ENCODE assay signal across 1 cellular context in genomic region chr7:144403649-144404061, GRCh38.
TF ChIP-seq lines count a peak whose summit lies in the region.

NOBOX (minus strand) TSS chr7:144403693.

TF ChIP-seq in GM23338, 12 proteins besides CTCF, POLR2A, EP300 and RAD21 (continued from another document):
- TF ChIP-seq, protein P1, sequence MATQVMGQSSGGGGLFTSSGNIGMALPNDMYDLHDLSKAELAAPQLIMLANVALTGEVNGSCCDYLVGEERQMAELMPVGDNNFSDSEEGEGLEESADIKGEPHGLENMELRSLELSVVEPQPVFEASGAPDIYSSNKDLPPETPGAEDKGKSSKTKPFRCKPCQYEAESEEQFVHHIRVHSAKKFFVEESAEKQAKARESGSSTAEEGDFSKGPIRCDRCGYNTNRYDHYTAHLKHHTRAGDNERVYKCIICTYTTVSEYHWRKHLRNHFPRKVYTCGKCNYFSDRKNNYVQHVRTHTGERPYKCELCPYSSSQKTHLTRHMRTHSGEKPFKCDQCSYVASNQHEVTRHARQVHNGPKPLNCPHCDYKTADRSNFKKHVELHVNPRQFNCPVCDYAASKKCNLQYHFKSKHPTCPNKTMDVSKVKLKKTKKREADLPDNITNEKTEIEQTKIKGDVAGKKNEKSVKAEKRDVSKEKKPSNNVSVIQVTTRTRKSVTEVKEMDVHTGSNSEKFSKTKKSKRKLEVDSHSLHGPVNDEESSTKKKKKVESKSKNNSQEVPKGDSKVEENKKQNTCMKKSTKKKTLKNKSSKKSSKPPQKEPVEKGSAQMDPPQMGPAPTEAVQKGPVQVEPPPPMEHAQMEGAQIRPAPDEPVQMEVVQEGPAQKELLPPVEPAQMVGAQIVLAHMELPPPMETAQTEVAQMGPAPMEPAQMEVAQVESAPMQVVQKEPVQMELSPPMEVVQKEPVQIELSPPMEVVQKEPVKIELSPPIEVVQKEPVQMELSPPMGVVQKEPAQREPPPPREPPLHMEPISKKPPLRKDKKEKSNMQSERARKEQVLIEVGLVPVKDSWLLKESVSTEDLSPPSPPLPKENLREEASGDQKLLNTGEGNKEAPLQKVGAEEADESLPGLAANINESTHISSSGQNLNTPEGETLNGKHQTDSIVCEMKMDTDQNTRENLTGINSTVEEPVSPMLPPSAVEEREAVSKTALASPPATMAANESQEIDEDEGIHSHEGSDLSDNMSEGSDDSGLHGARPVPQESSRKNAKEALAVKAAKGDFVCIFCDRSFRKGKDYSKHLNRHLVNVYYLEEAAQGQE (IDR thresholded peaks at IDR 0.05; ENCODE audit: unreplicated experiment): no peak
- TF ChIP-seq EZH2phosphoT487 (IDR thresholded peaks at IDR 0.05; ENCODE audit: unreplicated experiment) (no peak), ETS1 (IDR thresholded peaks at IDR 0.05) (no peak)
TF ChIP-seq in GM23338: peak in this region for 0.
